ENCODE assay signal across 8 cellular contexts in the genomic region with DNA sequence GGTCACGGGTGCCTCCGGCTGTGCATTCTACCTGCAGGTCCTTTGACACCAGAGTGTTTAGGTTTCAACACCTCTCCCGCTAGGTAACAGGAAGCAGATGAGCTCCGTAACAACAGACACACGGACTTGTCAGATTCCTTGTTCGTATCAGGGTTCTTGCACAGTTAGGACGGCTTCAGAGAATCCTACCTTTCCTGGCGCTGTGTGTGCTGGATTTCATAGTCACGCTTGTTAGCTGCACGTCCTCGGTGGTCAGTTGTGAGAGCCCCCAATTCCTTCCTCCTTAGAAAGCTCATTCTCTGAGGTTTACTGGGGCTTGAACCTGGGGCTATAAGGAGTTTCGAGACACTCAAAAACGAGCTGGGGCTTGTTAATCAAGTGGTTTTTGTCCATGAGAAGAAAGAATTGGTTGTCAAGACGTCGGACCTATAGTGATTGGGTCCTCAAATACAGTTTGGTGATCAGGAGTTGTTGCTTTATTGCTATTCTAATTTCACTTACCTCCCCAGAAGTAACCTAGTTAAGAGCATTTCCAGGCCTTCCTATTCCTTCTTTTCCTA. TPM values are rescaled to one million over a fixed set of nuclear protein-coding genes. Genes with fewer than 3 reads are reported as not detected.
DNase-seq lines count a peak whose midpoint lies in the region; ATAC-seq and TF ChIP-seq lines count a peak whose summit lies in the region.

No MANE protein-coding gene starts in this region.

- H3K36me3 ChIP-seq in RWPE2 (ENCODE audit: low read depth) (peaks cover 42% of the 10 kb centered on the region), esophagus squamous epithelium (peaks cover 0 to 34% (median 0%) of the 10 kb centered on the region in 3 donors)

- intact Hi-C loops in activated naive CD4-positive, alpha-beta T cell treated with anti-CD3 and anti-CD28 coated beads for 36 hours (cut with micrococcal nuclease) = loop anchor here (1.0 to 10.0 kb wide), 7 partner anchors 19 to 1301 kb away; a partner anchor contains a TSS
- intact Hi-C loops in esophagus squamous epithelium (cut with DNase I) = loop anchor here (5.0 kb wide), 1 partner anchor 33 kb away; no protein-coding TSS in a partner anchor

- DNase-seq in activated naive CD4-positive, alpha-beta T cell treated with anti-CD3 and anti-CD28 coated beads for 36 hours = peak; percentile 64
- no peak for DNase-seq in activated naive CD4-positive, alpha-beta T cell treated with Interleukin-2 at 50 U/mL for 16 hours
- no peak for DNase-seq in RWPE2 (ENCODE audit: low spot score)
- DNase-seq in esophagus squamous epithelium (lab: John Stamatoyannopoulos, UW) = no peak
- DNase-seq in pons (ENCODE audit: low spot score) = peak; percentile 9
- no peak for DNase-seq in NCI-H82 treated with DMSO at 0.1 percent for 48 hours (lab: John Stamatoyannopoulos, UW; ENCODE audit: unreplicated experiment)

- H3K36me3 Mint-ChIP-seq in activated naive CD4-positive, alpha-beta T cell treated with anti-CD3 and anti-CD28 coated beads for 36 hours (ENCODE audit: low read depth) = peaks cover 41% of the 10 kb centered on the region

- H3K4me3 Mint-ChIP-seq in activated naive CD4-positive, alpha-beta T cell treated with anti-CD3 and anti-CD28 coated beads for 36 hours = peak overlapping the region; percentile 87

- peak overlapping the region; percentile 91 for H3K27ac ChIP-seq in RWPE2 (ENCODE audit: poor library complexity, severe bottlenecking)
- H3K27ac ChIP-seq in esophagus squamous epithelium = peak overlapping the region; percentile 93 to 99 (median 95)

- H3K9me3 ChIP-seq in RWPE2 (ENCODE audit: severe bottlenecking) (no peaks in the 10 kb centered on the region), esophagus squamous epithelium (no peaks in the 10 kb centered on the region)

- WGBS in esophagus squamous epithelium, 2 donors = 2 to 3% methylated on average over 13 to 15 of the region's 15 CpGs

- H3K4me3 ChIP-seq in RWPE2 (ENCODE audit: severe bottlenecking) (peak overlapping the region; percentile 46), esophagus squamous epithelium (peak overlapping the region; percentile 60 to 77 (median 75))

- no peak for TF ChIP-seq CTCF in RWPE2 (IDR thresholded peaks at IDR 0.05; ENCODE audit: poor library complexity, severe bottlenecking)
- TF ChIP-seq CTCF in esophagus squamous epithelium (IDR thresholded peaks at IDR 0.05) = no peak

- H3K9me3 Mint-ChIP-seq in activated naive CD4-positive, alpha-beta T cell treated with anti-CD3 and anti-CD28 coated beads for 36 hours = no peaks in the 10 kb centered on the region

- ATAC-seq in RWPE2 (ENCODE audit: low read depth) (no peak; the same call in 2 of the 3 replicates), GM18907 (IDR thresholded peaks at IDR 0.05; ENCODE audit: unreplicated experiment) (no peak), GM18520 (IDR thresholded peaks at IDR 0.05; ENCODE audit: unreplicated experiment) (no peak)

- CTCF ChIA-PET in activated naive CD4-positive, alpha-beta T cell treated with anti-CD3 and anti-CD28 coated beads for 36 hours (lab: Charles Lee) = interaction anchor here (0.6 to 2.3 kb wide), 6 partner anchors 15 to 197 kb away, joined by 3 to 15 read pairs (median 4); a partner anchor contains a TSS

- TF ChIP-seq POLR2A in esophagus squamous epithelium (IDR thresholded peaks at IDR 0.05) = no peak

- no peaks in the 10 kb centered on the region for H3K27me3 Mint-ChIP-seq in activated naive CD4-positive, alpha-beta T cell treated with anti-CD3 and anti-CD28 coated beads for 36 hours (ENCODE audit: low read depth)

- H3K4me1 ChIP-seq in RWPE2 (ENCODE audit: insufficient read depth, poor library complexity, severe bottlenecking) (peaks cover 27% of the 10 kb centered on the region), esophagus squamous epithelium (peaks cover 21 to 78% (median 33%) of the 10 kb centered on the region in 3 donors)

- H3K4me1 Mint-ChIP-seq in activated naive CD4-positive, alpha-beta T cell treated with anti-CD3 and anti-CD28 coated beads for 36 hours (ENCODE audit: low read depth) = peaks cover 40% of the 10 kb centered on the region

- peak overlapping the region; percentile 97 for H3K27ac Mint-ChIP-seq in activated naive CD4-positive, alpha-beta T cell treated with anti-CD3 and anti-CD28 coated beads for 36 hours

- H3K27me3 ChIP-seq in RWPE2 (ENCODE audit: insufficient read depth, poor library complexity, severe bottlenecking) = no peaks in the 10 kb centered on the region
- H3K27me3 ChIP-seq in esophagus squamous epithelium = no peaks in the 10 kb centered on the region

RNA-seq across cellular contexts. Expression of a gene that starts 0.7 kb away (rescaled TPM):
- 100 to 1,000 TPM; 273 to 282 TPM for total RNA-seq in activated naive CD4-positive, alpha-beta T cell treated with anti-CD3 and anti-CD28 coated beads for 36 hours
- 10 to 100 TPM; 25.7 to 65.8 (median 43.5) TPM for total RNA-seq in esophagus squamous epithelium

RNA-seq across cellular contexts. Expression of a gene that starts 29.2 kb away (rescaled TPM):
- 1 to 10 TPM; 6.5 to 7.2 TPM for total RNA-seq in activated naive CD4-positive, alpha-beta T cell treated with anti-CD3 and anti-CD28 coated beads for 36 hours
- 10 to 100 TPM; 55.9 to 95.7 (median 65.0) TPM for total RNA-seq in esophagus squamous epithelium

RNA-seq across cellular contexts. Expression of a gene that starts 33.2 kb away (rescaled TPM):
- 1 to 10 TPM; 8.0 to 9.3 TPM for total RNA-seq in activated naive CD4-positive, alpha-beta T cell treated with anti-CD3 and anti-CD28 coated beads for 36 hours
- total RNA-seq in esophagus squamous epithelium = 10 to 100 TPM; 20.4 to 38.0 (median 26.5) TPM

RNA-seq across cellular contexts. Expression of a gene that starts 38.8 kb away (rescaled TPM):
- total RNA-seq in activated naive CD4-positive, alpha-beta T cell treated with anti-CD3 and anti-CD28 coated beads for 36 hours = 10 to 100 TPM; 75.1 to 78.7 TPM
- total RNA-seq in esophagus squamous epithelium = 100 to 1,000 TPM in 3 of 4 donors, 10 to 100 TPM in 1; 95.3 to 171 (median 119) TPM

RNA-seq across cellular contexts. Expression of a gene that starts 42.4 kb away (rescaled TPM):
- total RNA-seq in activated naive CD4-positive, alpha-beta T cell treated with anti-CD3 and anti-CD28 coated beads for 36 hours = 10 to 100 TPM; 10.4 to 11.3 TPM
- total RNA-seq in esophagus squamous epithelium = 10 to 100 TPM in 2 of 4 donors, 1 to 10 TPM in 2; 2.4 to 24.8 (median 12.5) TPM

Comparison
In these comparisons a context has a peak if more than half of its experiments do, and no peak if none do; other contexts are left out.
1. DNase-seq: peak in activated naive CD4-positive, alpha-beta T cell treated with anti-CD3 and anti-CD28 coated beads for 36 hours (single experiment) and pons (single experiment); none in activated naive CD4-positive, alpha-beta T cell treated with Interleukin-2 at 50 U/mL for 16 hours (single experiment), RWPE2 (single experiment), esophagus squamous epithelium (single experiment) and NCI-H82 treated with DMSO at 0.1 percent for 48 hours (single experiment).
2. RNA of a gene that starts 0.7 kb away (total RNA-seq): 273 to 282 TPM in activated naive CD4-positive, alpha-beta T cell treated with anti-CD3 and anti-CD28 coated beads for 36 hours; 25.7 to 65.8 TPM in esophagus squamous epithelium; every median in the first group is over 4 times any median in the second.
3. RNA of a gene that starts 29.2 kb away (total RNA-seq): 55.9 to 95.7 TPM in esophagus squamous epithelium; 6.5 to 7.2 TPM in activated naive CD4-positive, alpha-beta T cell treated with anti-CD3 and anti-CD28 coated beads for 36 hours; every median in the first group is over 4 times any median in the second.